In genomic region chr11:117175104-117175503, GRCh38 we compare ENCODE assay signal across 20 cellular contexts. TPM values are rescaled to one million over a fixed set of nuclear protein-coding genes. Genes with fewer than 3 reads are reported as not detected.
A peak's percentile ranks its signal among the peaks of the same experiment; 100 is the strongest.
DNase-seq lines count a peak whose midpoint lies in the region; ATAC-seq and TF ChIP-seq lines count a peak whose summit lies in the region.
"Had no signal": no experiment of that assay in that cellular context is flagged by ENCODE, and none has a peak within 500 bp of the region (broad histone marks: within the 10 kb centered on the region; RNA-seq: fewer than 3 reads in every experiment).

No MANE protein-coding gene starts in this region.

- H3K4me1 ChIP-seq in stomach smooth muscle (ENCODE audit: control insufficient read depth, insufficient read depth, low read length): peaks cover 33% of the 10 kb centered on the region

- H3K4me3 Mint-ChIP-seq in WTC11: no peak overlapping the region
- H3K4me3 Mint-ChIP-seq in activated T-helper 2 cell treated with anti-CD3 and anti-CD28 coated beads, Interferon-gamma antibody, Interleukin-2, Interleukin-4, amounts not matched to agents 10 μg/mL and 5 μg/mL and 100 μg/mL, durations not matched to agents 14 hours and 24 hours and 36 hours (ENCODE audit: low read depth): no peak overlapping the region
- H3K4me3 Mint-ChIP-seq: activated naive CD4-positive, alpha-beta T cell treated with anti-CD3 and anti-CD28 coated beads, Interleukin-2, amount 10 ng/mL, durations not matched to agents 7 days and 5 days; CD4-positive, CD25-positive, alpha-beta regulatory T cell had no signal

- peaks cover 34% of the 10 kb centered on the region for H3K4me1 Mint-ChIP-seq in WTC11
- H3K4me1 Mint-ChIP-seq in activated T-helper 2 cell treated with anti-CD3 and anti-CD28 coated beads, Interferon-gamma antibody, Interleukin-2, Interleukin-4, amounts not matched to agents 10 μg/mL and 5 μg/mL and 100 μg/mL, durations not matched to agents 14 hours and 24 hours and 36 hours (ENCODE audit: low read depth): peaks cover 23% of the 10 kb centered on the region

- peaks cover 6% of the 10 kb centered on the region in 2 donors for H3K36me3 ChIP-seq in stomach smooth muscle (ENCODE audit: control insufficient read depth in 2 of 2, insufficient read depth in 2 of 2, low read length in 2 of 2)

- peak overlapping the region; percentile 73 for H3K27ac ChIP-seq in layer of hippocampus (ENCODE audit: low read depth, low read length)
- peak overlapping the region; percentile 6 for H3K27ac ChIP-seq in stomach smooth muscle (ENCODE audit: low read length)
- H3K27ac ChIP-seq: GM23248, hepatocyte, psoas muscle had no signal

- H3K27me3 Mint-ChIP-seq in WTC11 (ENCODE audit: low read depth): no peaks in the 10 kb centered on the region
- no peaks in the 10 kb centered on the region for H3K27me3 Mint-ChIP-seq in activated T-helper 2 cell treated with anti-CD3 and anti-CD28 coated beads, Interferon-gamma antibody, Interleukin-2, Interleukin-4, amounts not matched to agents 10 μg/mL and 5 μg/mL and 100 μg/mL, durations not matched to agents 14 hours and 24 hours and 36 hours (ENCODE audit: low read depth)
- H3K27me3 Mint-ChIP-seq: activated naive CD4-positive, alpha-beta T cell treated with anti-CD3 and anti-CD28 coated beads, Interleukin-2, amount 10 ng/mL, durations not matched to agents 7 days and 5 days; CD4-positive, CD25-positive, alpha-beta regulatory T cell had no signal

- POLR2A ChIA-PET in WTC11 (lab: Charles Lee): no interaction called here

- no peaks in the 10 kb centered on the region for H3K9me3 ChIP-seq in stomach smooth muscle (ENCODE audit: control insufficient read depth in 2 of 2, low read length in 2 of 2)
- H3K9me3 ChIP-seq: psoas muscle had no signal

- CTCF ChIA-PET in WTC11 (lab: Charles Lee): interaction anchor here (0.8 kb wide), 2 partner anchors 52 to 339 kb away, joined by 3 to 4 read pairs; no protein-coding TSS in a partner anchor

- TF ChIP-seq CTCF in WTC11 (IDR thresholded peaks at IDR 0.05): no peak

- peak; percentile 19 for DNase-seq in DMS53 (lab: John Stamatoyannopoulos, UW)
- no peak for DNase-seq in DMS53 treated with DMSO at 0.1 percent for 48 hours (lab: John Stamatoyannopoulos, UW; ENCODE audit: unreplicated experiment)
- DNase-seq in WTC11 (ENCODE audit: low spot score): no peak
- no peak for DNase-seq in activated T-helper 2 cell treated with anti-CD3 and anti-CD28 coated beads, Interferon-gamma antibody, Interleukin-2, Interleukin-4, amounts not matched to agents 10 μg/mL and 5 μg/mL and 100 μg/mL, durations not matched to agents 14 hours and 24 hours and 36 hours (ENCODE audit: low spot score)
- DNase-seq in HUDEP-2 (lab: John Stamatoyannopoulos, UW; ENCODE audit: unreplicated experiment in 76 of 76): no peak
- DNase-seq: 8988T; activated naive CD4-positive, alpha-beta T cell treated with anti-CD3 and anti-CD28 coated beads, Interleukin-2, amount 10 ng/mL, durations not matched to agents 7 days and 5 days; CD4-positive, CD25-positive, alpha-beta regulatory T cell; dermis blood vessel endothelial cell; EL; left colon; NCI-H2029; PC-3; psoas muscle; stimulated activated CD4-positive, alpha-beta T cell treated with anti-CD3 and anti-CD28 coated beads, Interleukin-12 subunit alpha, Interleukin-12 subunit beta, amount 100 ng/mL, for 4 hours had no signal

- intact Hi-C loops in activated T-helper 2 cell treated with anti-CD3 and anti-CD28 coated beads, Interferon-gamma antibody, Interleukin-2, Interleukin-4, amounts not matched to agents 10 μg/mL and 5 μg/mL and 100 μg/mL, durations not matched to agents 14 hours and 24 hours and 36 hours (cut with micrococcal nuclease): no loop called here

- H3K27me3 ChIP-seq in layer of hippocampus (ENCODE audit: control insufficient read depth, insufficient read depth, low read length): no peaks in the 10 kb centered on the region
- no peaks in the 10 kb centered on the region for H3K27me3 ChIP-seq in stomach smooth muscle (ENCODE audit: control insufficient read depth in 1 of 2, insufficient read depth in 2 of 2, low read length in 2 of 2)
- H3K27me3 ChIP-seq: hepatocyte had no signal

- H3K27ac Mint-ChIP-seq in WTC11: peak overlapping the region; percentile 60
- no peak overlapping the region for H3K27ac Mint-ChIP-seq in activated T-helper 2 cell treated with anti-CD3 and anti-CD28 coated beads, Interferon-gamma antibody, Interleukin-2, Interleukin-4, amounts not matched to agents 10 μg/mL and 5 μg/mL and 100 μg/mL, durations not matched to agents 14 hours and 24 hours and 36 hours
- H3K27ac Mint-ChIP-seq: activated naive CD4-positive, alpha-beta T cell treated with anti-CD3 and anti-CD28 coated beads, Interleukin-2, amount 10 ng/mL, durations not matched to agents 7 days and 5 days had no signal

- ATAC-seq in WTC11 (no peak), GM19455 (IDR thresholded peaks at IDR 0.05; ENCODE audit: unreplicated experiment) (no peak)
- ATAC-seq: left colon, PC-3, psoas muscle had no signal

- H3K4me3 ChIP-seq in stomach smooth muscle (ENCODE audit: low read length in 2 of 2): no peak overlapping the region
- H3K4me3 ChIP-seq: GM23248, hepatocyte, psoas muscle had no signal

- H3K36me3 Mint-ChIP-seq in WTC11: peaks cover 10% of the 10 kb centered on the region; the same call in 1 of the 2 replicates
- peaks cover 14% of the 10 kb centered on the region for H3K36me3 Mint-ChIP-seq in activated T-helper 2 cell treated with anti-CD3 and anti-CD28 coated beads, Interferon-gamma antibody, Interleukin-2, Interleukin-4, amounts not matched to agents 10 μg/mL and 5 μg/mL and 100 μg/mL, durations not matched to agents 14 hours and 24 hours and 36 hours (ENCODE audit: low read depth)
- H3K36me3 Mint-ChIP-seq: CD4-positive, CD25-positive, alpha-beta regulatory T cell had no signal

- H3K9me3 Mint-ChIP-seq in WTC11: no peaks in the 10 kb centered on the region
- no peaks in the 10 kb centered on the region for H3K9me3 Mint-ChIP-seq in activated T-helper 2 cell treated with anti-CD3 and anti-CD28 coated beads, Interferon-gamma antibody, Interleukin-2, Interleukin-4, amounts not matched to agents 10 μg/mL and 5 μg/mL and 100 μg/mL, durations not matched to agents 14 hours and 24 hours and 36 hours
- H3K9me3 Mint-ChIP-seq: activated naive CD4-positive, alpha-beta T cell treated with anti-CD3 and anti-CD28 coated beads, Interleukin-2, amount 10 ng/mL, durations not matched to agents 7 days and 5 days; CD4-positive, CD25-positive, alpha-beta regulatory T cell had no signal

- no peak overlapping the region for H3K9ac ChIP-seq in stomach smooth muscle (ENCODE audit: low read length in 2 of 2)
- H3K9ac ChIP-seq: GM23248 had no signal

TF ChIP-seq in WTC11, 78 proteins besides CTCF, POLR2A, EP300 and RAD21 (continues in another document):
- TF ChIP-seq ZNF281 (CRISPR knock-in tag; IDR thresholded peaks at IDR 0.05) (no peak), ZNF671 (CRISPR knock-in tag; IDR thresholded peaks at IDR 0.05) (no peak), E2F1 (CRISPR knock-in tag; IDR thresholded peaks at IDR 0.05) (no peak), CBFB (CRISPR knock-in tag; IDR thresholded peaks at IDR 0.05; ENCODE audit: low read depth) (no peak)

RNA-seq across cellular contexts. Expression of gene SIDT2, which starts 3.4 kb away (rescaled TPM):
- 20.7 to 27.6 TPM (median 20.9 TPM) in 3 replicates for total RNA-seq in WTC11 (2021)
- 26.1 and 27.1 TPM in 2 replicates for total RNA-seq in activated T-helper 2 cell treated with anti-CD3 and anti-CD28 coated beads, Interferon-gamma antibody, Interleukin-2, Interleukin-4, amounts not matched to agents 10 μg/mL and 5 μg/mL and 100 μg/mL, durations not matched to agents 14 hours and 24 hours and 36 hours

RNA-seq across cellular contexts. Expression of gene TAGLN, which starts 24.1 kb away (rescaled TPM):
- total RNA-seq in WTC11 (2021): 51.1 to 71.5 TPM (median 53.9 TPM) in 3 replicates
- total RNA-seq in activated T-helper 2 cell treated with anti-CD3 and anti-CD28 coated beads, Interferon-gamma antibody, Interleukin-2, Interleukin-4, amounts not matched to agents 10 μg/mL and 5 μg/mL and 100 μg/mL, durations not matched to agents 14 hours and 24 hours and 36 hours: 3.1 and 3.8 TPM in 2 replicates

RNA-seq across cellular contexts. Expression of gene PAFAH1B2, which starts 31.0 kb away (rescaled TPM):
- total RNA-seq in WTC11 (2021): 132 to 138 TPM (median 133 TPM) in 3 replicates
- 72.3 and 76.9 TPM in 2 replicates for total RNA-seq in activated T-helper 2 cell treated with anti-CD3 and anti-CD28 coated beads, Interferon-gamma antibody, Interleukin-2, Interleukin-4, amounts not matched to agents 10 μg/mL and 5 μg/mL and 100 μg/mL, durations not matched to agents 14 hours and 24 hours and 36 hours

RNA-seq across cellular contexts. Expression of gene PCSK7, which starts 56.8 kb away (rescaled TPM):
- total RNA-seq in WTC11 (2021): 39.4 to 48.9 TPM (median 41.9 TPM) in 3 replicates
- 151 and 154 TPM in 2 replicates for total RNA-seq in activated T-helper 2 cell treated with anti-CD3 and anti-CD28 coated beads, Interferon-gamma antibody, Interleukin-2, Interleukin-4, amounts not matched to agents 10 μg/mL and 5 μg/mL and 100 μg/mL, durations not matched to agents 14 hours and 24 hours and 36 hours

RNA-seq across cellular contexts. Expression of gene RNF214, which starts 57.4 kb away (rescaled TPM):
- 35.4 to 45.0 TPM (median 37.8 TPM) in 3 replicates for total RNA-seq in WTC11 (2021)
- 22.7 and 25.8 TPM in 2 replicates for total RNA-seq in activated T-helper 2 cell treated with anti-CD3 and anti-CD28 coated beads, Interferon-gamma antibody, Interleukin-2, Interleukin-4, amounts not matched to agents 10 μg/mL and 5 μg/mL and 100 μg/mL, durations not matched to agents 14 hours and 24 hours and 36 hours

Comparison
In these comparisons a context has a peak if more than half of its experiments do, and no peak if none do; other contexts are left out.
1. RNA of gene TAGLN, which starts 24.1 kb away (total RNA-seq): 51.1 to 71.5 TPM in WTC11; 3.1 to 3.8 TPM in activated T-helper 2 cell treated with anti-CD3 and anti-CD28 coated beads, Interferon-gamma antibody, Interleukin-2, Interleukin-4, amounts not matched to agents 10 μg/mL and 5 μg/mL and 100 μg/mL, durations not matched to agents 14 hours and 24 hours and 36 hours; every median in the first group is over 10 times any median in the second.